1 cellular context compared by ENCODE assay signal in genomic region chr16:20701692-20702091, GRCh38. TPM values are rescaled to one million over a fixed set of nuclear protein-coding genes. Genes with fewer than 3 reads are reported as not detected.
"Had no signal": no experiment of that assay in that cellular context is flagged by ENCODE, and none has a peak within 500 bp of the region (broad histone marks: within the 10 kb centered on the region; RNA-seq: fewer than 3 reads in every experiment).

No MANE protein-coding gene starts in this region.

RNA-seq across cellular contexts. Expression of gene ACSM1, which starts 4.2 kb away (rescaled TPM):
- total RNA-seq: G401 had no signal
